In the genomic region with DNA sequence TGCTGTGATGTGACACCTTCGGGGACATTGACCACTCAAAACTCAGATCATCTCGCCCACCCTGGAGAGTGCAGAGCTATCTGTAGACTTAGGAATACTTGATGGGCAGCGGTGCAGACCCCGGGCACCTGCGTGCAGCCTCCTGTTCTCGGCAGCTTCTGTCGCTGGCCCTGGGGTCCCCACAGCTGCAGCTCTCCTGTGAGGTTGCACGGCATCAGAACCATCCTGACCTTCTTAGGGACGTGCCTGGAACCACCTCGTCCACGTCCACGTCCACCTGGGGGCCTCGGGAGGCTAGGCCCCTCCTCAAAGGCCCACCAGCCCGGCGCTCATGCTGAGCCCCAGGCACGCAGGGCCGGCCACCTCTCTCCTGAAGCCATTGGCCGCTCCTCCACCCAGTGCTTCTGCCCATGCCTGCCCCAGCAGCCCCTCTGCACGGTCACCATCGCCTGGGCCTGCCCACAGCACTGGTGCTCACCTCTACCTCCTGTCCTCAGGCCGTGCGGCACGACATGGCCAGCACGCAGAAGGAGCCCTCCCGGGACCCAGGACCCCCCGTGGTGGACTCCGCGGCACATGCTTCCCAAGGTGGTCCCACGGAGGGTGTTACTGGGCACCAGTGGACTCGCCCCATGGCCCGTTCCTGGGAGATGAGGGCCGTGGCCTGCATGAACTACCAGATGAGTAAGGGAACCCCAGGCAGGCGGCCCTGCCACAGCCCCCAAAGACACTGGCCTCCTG, we compare ENCODE assay signal across 1 cellular context.
TF ChIP-seq lines count a peak whose summit lies in the region.

No MANE protein-coding gene starts in this region.

TF ChIP-seq in GM23338, 12 proteins besides CTCF, POLR2A, EP300 and RAD21 (continued from another document):
- TF ChIP-seq, protein P1, sequence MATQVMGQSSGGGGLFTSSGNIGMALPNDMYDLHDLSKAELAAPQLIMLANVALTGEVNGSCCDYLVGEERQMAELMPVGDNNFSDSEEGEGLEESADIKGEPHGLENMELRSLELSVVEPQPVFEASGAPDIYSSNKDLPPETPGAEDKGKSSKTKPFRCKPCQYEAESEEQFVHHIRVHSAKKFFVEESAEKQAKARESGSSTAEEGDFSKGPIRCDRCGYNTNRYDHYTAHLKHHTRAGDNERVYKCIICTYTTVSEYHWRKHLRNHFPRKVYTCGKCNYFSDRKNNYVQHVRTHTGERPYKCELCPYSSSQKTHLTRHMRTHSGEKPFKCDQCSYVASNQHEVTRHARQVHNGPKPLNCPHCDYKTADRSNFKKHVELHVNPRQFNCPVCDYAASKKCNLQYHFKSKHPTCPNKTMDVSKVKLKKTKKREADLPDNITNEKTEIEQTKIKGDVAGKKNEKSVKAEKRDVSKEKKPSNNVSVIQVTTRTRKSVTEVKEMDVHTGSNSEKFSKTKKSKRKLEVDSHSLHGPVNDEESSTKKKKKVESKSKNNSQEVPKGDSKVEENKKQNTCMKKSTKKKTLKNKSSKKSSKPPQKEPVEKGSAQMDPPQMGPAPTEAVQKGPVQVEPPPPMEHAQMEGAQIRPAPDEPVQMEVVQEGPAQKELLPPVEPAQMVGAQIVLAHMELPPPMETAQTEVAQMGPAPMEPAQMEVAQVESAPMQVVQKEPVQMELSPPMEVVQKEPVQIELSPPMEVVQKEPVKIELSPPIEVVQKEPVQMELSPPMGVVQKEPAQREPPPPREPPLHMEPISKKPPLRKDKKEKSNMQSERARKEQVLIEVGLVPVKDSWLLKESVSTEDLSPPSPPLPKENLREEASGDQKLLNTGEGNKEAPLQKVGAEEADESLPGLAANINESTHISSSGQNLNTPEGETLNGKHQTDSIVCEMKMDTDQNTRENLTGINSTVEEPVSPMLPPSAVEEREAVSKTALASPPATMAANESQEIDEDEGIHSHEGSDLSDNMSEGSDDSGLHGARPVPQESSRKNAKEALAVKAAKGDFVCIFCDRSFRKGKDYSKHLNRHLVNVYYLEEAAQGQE (IDR thresholded peaks at IDR 0.05; ENCODE audit: unreplicated experiment): no peak
- TF ChIP-seq, protein P2, sequence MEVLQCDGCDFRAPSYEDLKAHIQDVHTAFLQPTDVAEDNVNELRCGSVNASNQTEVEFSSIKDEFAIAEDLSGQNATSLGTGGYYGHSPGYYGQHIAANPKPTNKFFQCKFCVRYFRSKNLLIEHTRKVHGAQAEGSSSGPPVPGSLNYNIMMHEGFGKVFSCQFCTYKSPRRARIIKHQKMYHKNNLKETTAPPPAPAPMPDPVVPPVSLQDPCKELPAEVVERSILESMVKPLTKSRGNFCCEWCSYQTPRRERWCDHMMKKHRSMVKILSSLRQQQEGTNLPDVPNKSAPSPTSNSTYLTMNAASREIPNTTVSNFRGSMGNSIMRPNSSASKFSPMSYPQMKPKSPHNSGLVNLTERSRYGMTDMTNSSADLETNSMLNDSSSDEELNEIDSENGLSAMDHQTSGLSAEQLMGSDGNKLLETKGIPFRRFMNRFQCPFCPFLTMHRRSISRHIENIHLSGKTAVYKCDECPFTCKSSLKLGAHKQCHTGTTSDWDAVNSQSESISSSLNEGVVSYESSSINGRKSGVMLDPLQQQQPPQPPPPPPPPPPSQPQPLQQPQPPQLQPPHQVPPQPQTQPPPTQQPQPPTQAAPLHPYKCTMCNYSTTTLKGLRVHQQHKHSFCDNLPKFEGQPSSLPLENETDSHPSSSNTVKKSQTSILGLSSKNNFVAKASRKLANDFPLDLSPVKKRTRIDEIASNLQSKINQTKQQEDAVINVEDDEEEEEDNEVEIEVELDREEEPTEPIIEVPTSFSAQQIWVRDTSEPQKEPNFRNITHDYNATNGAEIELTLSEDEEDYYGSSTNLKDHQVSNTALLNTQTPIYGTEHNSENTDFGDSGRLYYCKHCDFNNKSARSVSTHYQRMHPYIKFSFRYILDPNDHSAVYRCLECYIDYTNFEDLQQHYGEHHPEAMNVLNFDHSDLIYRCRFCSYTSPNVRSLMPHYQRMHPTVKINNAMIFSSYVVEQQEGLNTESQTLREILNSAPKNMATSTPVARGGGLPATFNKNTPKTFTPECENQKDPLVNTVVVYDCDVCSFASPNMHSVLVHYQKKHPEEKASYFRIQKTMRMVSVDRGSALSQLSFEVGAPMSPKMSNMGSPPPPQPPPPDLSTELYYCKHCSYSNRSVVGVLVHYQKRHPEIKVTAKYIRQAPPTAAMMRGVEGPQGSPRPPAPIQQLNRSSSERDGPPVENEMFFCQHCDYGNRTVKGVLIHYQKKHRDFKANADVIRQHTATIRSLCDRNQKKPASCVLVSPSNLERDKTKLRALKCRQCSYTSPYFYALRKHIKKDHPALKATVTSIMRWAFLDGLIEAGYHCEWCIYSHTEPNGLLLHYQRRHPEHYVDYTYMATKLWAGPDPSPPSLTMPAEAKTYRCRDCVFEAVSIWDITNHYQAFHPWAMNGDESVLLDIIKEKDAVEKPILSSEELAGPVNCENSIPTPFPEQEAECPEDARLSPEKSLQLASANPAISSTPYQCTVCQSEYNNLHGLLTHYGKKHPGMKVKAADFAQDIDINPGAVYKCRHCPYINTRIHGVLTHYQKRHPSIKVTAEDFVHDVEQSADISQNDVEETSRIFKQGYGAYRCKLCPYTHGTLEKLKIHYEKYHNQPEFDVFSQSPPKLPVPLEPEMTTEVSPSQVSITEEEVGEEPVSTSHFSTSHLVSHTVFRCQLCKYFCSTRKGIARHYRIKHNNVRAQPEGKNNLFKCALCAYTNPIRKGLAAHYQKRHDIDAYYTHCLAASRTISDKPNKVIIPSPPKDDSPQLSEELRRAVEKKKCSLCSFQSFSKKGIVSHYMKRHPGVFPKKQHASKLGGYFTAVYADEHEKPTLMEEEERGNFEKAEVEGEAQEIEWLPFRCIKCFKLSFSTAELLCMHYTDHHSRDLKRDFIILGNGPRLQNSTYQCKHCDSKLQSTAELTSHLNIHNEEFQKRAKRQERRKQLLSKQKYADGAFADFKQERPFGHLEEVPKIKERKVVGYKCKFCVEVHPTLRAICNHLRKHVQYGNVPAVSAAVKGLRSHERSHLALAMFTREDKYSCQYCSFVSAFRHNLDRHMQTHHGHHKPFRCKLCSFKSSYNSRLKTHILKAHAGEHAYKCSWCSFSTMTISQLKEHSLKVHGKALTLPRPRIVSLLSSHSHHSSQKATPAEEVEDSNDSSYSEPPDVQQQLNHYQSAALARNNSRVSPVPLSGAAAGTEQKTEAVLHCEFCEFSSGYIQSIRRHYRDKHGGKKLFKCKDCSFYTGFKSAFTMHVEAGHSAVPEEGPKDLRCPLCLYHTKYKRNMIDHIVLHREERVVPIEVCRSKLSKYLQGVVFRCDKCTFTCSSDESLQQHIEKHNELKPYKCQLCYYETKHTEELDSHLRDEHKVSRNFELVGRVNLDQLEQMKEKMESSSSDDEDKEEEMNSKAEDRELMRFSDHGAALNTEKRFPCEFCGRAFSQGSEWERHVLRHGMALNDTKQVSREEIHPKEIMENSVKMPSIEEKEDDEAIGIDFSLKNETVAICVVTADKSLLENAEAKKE (CRISPR knock-in tag; IDR thresholded peaks at IDR 0.05): no peak
- TF ChIP-seq STAT1 (IDR thresholded peaks at IDR 0.05; ENCODE audit: unreplicated experiment) (no peak), POLR2AphosphoS5 (IDR thresholded peaks at IDR 0.05; ENCODE audit: low read depth) (no peak), CREB1 (CRISPR knock-in tag; IDR thresholded peaks at IDR 0.05; ENCODE audit: low read depth) (no peak), ZNF114 (CRISPR knock-in tag; IDR thresholded peaks at IDR 0.05) (no peak), EZH2 (IDR thresholded peaks at IDR 0.05; ENCODE audit: low read depth, unreplicated experiment) (no peak), JUNB (IDR thresholded peaks at IDR 0.05; ENCODE audit: unreplicated experiment) (no peak)
TF ChIP-seq in GM23338: peak in this region for 0.
